8 cellular contexts compared by ENCODE assay signal in the genomic region with DNA sequence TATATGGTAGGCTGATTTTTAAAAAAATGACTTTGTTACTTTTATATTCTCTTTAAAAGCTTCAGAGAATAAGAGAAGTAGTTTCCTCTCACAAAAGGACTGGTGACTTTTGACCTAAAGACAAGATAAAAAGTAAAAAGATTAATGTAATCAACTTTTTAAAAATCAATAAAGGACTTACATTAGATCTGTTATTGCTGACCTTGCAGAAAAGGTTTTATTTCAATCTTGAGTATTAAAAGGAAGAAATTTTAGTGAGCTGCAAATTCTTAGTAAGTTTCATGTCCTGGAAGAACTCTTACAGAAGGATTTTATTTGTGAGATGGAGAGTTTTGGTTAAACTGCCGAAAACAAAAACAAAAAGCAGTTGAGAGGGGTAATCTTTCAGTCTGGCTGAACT.
"Had no signal": no experiment of that assay in that cellular context is flagged by ENCODE, and none has a peak within 500 bp of the region (broad histone marks: within the 10 kb centered on the region; RNA-seq: fewer than 3 reads in every experiment).

No MANE protein-coding gene starts in this region.

- H3K27ac ChIP-seq: GM23248, KMS-11 had no signal

- H3K4me2 ChIP-seq: KMS-11 had no signal

- H2AFZ ChIP-seq: GM23248 had no signal

- H3K9ac ChIP-seq: GM23248, KMS-11 had no signal

- H3K4me3 ChIP-seq: GM23248 had no signal

- DNase-seq: GM23248, GOT3, H9, HCEC 1CT, KBM-7 had no signal

- FAIRE-seq: H54, HTR-8/SVneo had no signal
